9 cellular contexts compared by ENCODE assay signal in the genomic region with DNA sequence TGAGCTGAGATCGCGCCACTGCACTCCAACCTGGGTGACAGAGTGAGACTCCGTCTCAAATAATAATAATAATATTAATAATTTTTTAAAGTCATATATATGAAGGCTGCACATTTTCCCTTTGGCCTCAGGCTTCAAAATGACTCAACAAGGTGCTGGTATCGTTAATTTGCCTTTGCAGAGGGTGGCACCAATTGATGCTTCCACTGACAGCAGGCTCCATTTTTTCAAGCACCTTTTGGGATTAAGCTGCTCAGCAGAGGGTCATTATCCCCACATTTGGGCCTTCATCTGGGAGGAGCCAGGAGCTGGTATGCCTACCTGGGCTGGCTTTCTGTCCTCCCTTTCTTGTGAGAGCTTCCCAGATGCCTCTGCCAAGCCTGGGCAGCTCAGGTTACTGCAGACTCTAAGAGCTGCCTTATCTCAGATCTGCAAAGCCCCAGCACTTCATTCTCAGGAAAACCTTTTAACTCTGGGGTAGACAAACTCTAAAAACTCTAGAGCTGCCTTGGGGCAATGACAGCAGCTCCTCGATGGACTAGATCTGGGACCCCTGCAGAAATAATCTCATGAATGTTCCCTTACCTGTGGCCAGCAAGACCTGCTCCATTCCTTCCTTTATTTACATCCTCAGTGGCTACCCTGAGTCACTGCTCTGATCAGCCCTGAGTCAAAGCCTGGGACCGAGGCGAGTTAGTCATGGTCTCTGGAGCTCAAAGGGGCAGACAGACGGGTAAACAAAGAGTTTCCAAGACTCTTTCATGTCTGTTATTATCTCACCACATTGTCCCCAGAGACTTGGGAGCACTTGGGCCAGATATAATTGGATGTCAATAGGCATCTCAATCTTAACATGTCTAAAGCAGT.
DNase-seq lines count a peak whose midpoint lies in the region; ATAC-seq, FAIRE-seq and TF ChIP-seq lines count a peak whose summit lies in the region.
"Had no signal": no experiment of that assay in that cellular context is flagged by ENCODE, and none has a peak within 500 bp of the region (broad histone marks: within the 10 kb centered on the region; RNA-seq: fewer than 3 reads in every experiment).

No MANE protein-coding gene starts in this region.

- no peaks in the 10 kb centered on the region for H3K9me3 Mint-ChIP-seq in activated T-helper 2 cell treated with anti-CD3 and anti-CD28 coated beads, Interferon-gamma antibody, Interleukin-2, Interleukin-4, amounts not matched to agents 10 μg/mL and 5 μg/mL and 100 μg/mL, durations not matched to agents 14 hours and 24 hours and 36 hours

- no peak overlapping the region for H2AFZ ChIP-seq in hepatocyte

- CTCF ChIA-PET in HEK293T (lab: Yijun Ruan, JAX), result no interaction called here

- WGBS in hepatocyte (ENCODE audit: low lambda C conversion rate, missing lambda C conversion rate), result 50% methylated on average over 8 of the region's 8 CpGs

- peak; percentile 88 for FAIRE-seq in RCC 7860 (lab: Jason Lieb, UNC)

- no peaks in the 10 kb centered on the region for H3K36me3 Mint-ChIP-seq in activated T-helper 2 cell treated with anti-CD3 and anti-CD28 coated beads, Interferon-gamma antibody, Interleukin-2, Interleukin-4, amounts not matched to agents 10 μg/mL and 5 μg/mL and 100 μg/mL, durations not matched to agents 14 hours and 24 hours and 36 hours (ENCODE audit: low read depth)

- no peaks in the 10 kb centered on the region for H3K4me1 Mint-ChIP-seq in activated T-helper 2 cell treated with anti-CD3 and anti-CD28 coated beads, Interferon-gamma antibody, Interleukin-2, Interleukin-4, amounts not matched to agents 10 μg/mL and 5 μg/mL and 100 μg/mL, durations not matched to agents 14 hours and 24 hours and 36 hours (ENCODE audit: low read depth)

- POLR2A ChIA-PET in HEK293T (lab: Yijun Ruan, JAX), result interaction anchor here (1.0 kb wide), 1 partner anchor 13 kb away, joined by 3 read pairs; no protein-coding TSS in a partner anchor

- intact Hi-C loops in activated T-helper 2 cell treated with anti-CD3 and anti-CD28 coated beads, Interferon-gamma antibody, Interleukin-2, Interleukin-4, amounts not matched to agents 10 μg/mL and 5 μg/mL and 100 μg/mL, durations not matched to agents 14 hours and 24 hours and 36 hours (cut with micrococcal nuclease), result no loop called here

- H3K79me2 ChIP-seq in hepatocyte, result no peaks in the 10 kb centered on the region

- ATAC-seq in GM18519 (IDR thresholded peaks at IDR 0.05; ENCODE audit: low FRiP score, unreplicated experiment) (no peak), GM21360 (IDR thresholded peaks at IDR 0.05; ENCODE audit: unreplicated experiment) (no peak)

- H3K9me3 ChIP-seq in hepatocyte (ENCODE audit: low read depth), result no peaks in the 10 kb centered on the region

- peaks cover 3% of the 10 kb centered on the region for H3K27me3 ChIP-seq in hepatocyte

- DNase-seq in AG09319 (ENCODE audit: extremely low read depth, low read depth) (peak; percentile 8), HEK293T (ENCODE audit: extremely low spot score) (peak; percentile 39), RCC 7860 (ENCODE audit: low spot score) (peak; percentile 84), hepatocyte (ENCODE audit: low spot score) (peak; percentile 72), OCI-M1 (lab: John Stamatoyannopoulos, UW) (no peak)
- no peak for DNase-seq in activated T-helper 2 cell treated with anti-CD3 and anti-CD28 coated beads, Interferon-gamma antibody, Interleukin-2, Interleukin-4, amounts not matched to agents 10 μg/mL and 5 μg/mL and 100 μg/mL, durations not matched to agents 14 hours and 24 hours and 36 hours (ENCODE audit: low spot score)

- no peaks in the 10 kb centered on the region for H3K9me2 ChIP-seq in hepatocyte (replicated peaks; ENCODE audit: insufficient read depth)

- H3K27ac ChIP-seq in hepatocyte, result peak overlapping the region; percentile 47
- H3K27ac ChIP-seq: HL-60 had no signal

- H3K4me2 ChIP-seq in hepatocyte, result peak overlapping the region; percentile 49

- H3K4me3 Mint-ChIP-seq in activated T-helper 2 cell treated with anti-CD3 and anti-CD28 coated beads, Interferon-gamma antibody, Interleukin-2, Interleukin-4, amounts not matched to agents 10 μg/mL and 5 μg/mL and 100 μg/mL, durations not matched to agents 14 hours and 24 hours and 36 hours (ENCODE audit: low read depth), result no peak overlapping the region

- no peak overlapping the region for H3K4me3 ChIP-seq in hepatocyte

- H3K27me3 Mint-ChIP-seq in activated T-helper 2 cell treated with anti-CD3 and anti-CD28 coated beads, Interferon-gamma antibody, Interleukin-2, Interleukin-4, amounts not matched to agents 10 μg/mL and 5 μg/mL and 100 μg/mL, durations not matched to agents 14 hours and 24 hours and 36 hours (ENCODE audit: low read depth), result peaks cover 27% of the 10 kb centered on the region

- no peak overlapping the region for H3K27ac Mint-ChIP-seq in activated T-helper 2 cell treated with anti-CD3 and anti-CD28 coated beads, Interferon-gamma antibody, Interleukin-2, Interleukin-4, amounts not matched to agents 10 μg/mL and 5 μg/mL and 100 μg/mL, durations not matched to agents 14 hours and 24 hours and 36 hours

- no peak for TF ChIP-seq CTCF in AG09319 (IDR thresholded peaks at IDR 0.05; ENCODE audit: low read depth, low read length)
- TF ChIP-seq CTCF in hepatocyte (IDR thresholded peaks at IDR 0.05; ENCODE audit: poor library complexity), result no peak

- peaks cover 14% of the 10 kb centered on the region for H3K4me1 ChIP-seq in hepatocyte (ENCODE audit: insufficient read depth)

- H3K36me3 ChIP-seq in hepatocyte (replicated peaks; ENCODE audit: insufficient read depth, low read depth), result no peaks in the 10 kb centered on the region

- no peaks in the 10 kb centered on the region for H4K20me1 ChIP-seq in hepatocyte (ENCODE audit: insufficient read depth, poor library complexity, severe bottlenecking)

TF ChIP-seq in HEK293T, 16 proteins besides CTCF, POLR2A, EP300 and RAD21:
- TF ChIP-seq TARDBP (IDR thresholded peaks at IDR 0.05) (no peak), ARNT (IDR thresholded peaks at IDR 0.05) (peak; percentile 46; the same call in 1 of the 2 replicates)

Comparison
In these comparisons a context has a peak if more than half of its experiments do, and no peak if none do; other contexts are left out.
1. DNase-seq: peak in AG09319 (single experiment), HEK293T (single experiment), RCC 7860 (single experiment) and hepatocyte (single experiment); none in activated T-helper 2 cell treated with anti-CD3 and anti-CD28 coated beads, Interferon-gamma antibody, Interleukin-2, Interleukin-4, amounts not matched to agents 10 μg/mL and 5 μg/mL and 100 μg/mL, durations not matched to agents 14 hours and 24 hours and 36 hours (single experiment) and OCI-M1 (single experiment).